In genomic region chr20:36575066-36575743, GRCh38 we compare ENCODE assay signal across 1 cellular context.
TF ChIP-seq lines count a peak whose summit lies in the region.

No MANE protein-coding gene starts in this region.

TF ChIP-seq in A549, 52 proteins besides CTCF, POLR2A, EP300 and RAD21 (continued from another document):
- TF ChIP-seq HMGXB4 (CRISPR knock-in tag; IDR thresholded peaks at IDR 0.05; ENCODE audit: borderline replicate concordance) = no peak
TF ChIP-seq in A549: peak in this region for 0.
